28 cellular contexts compared by ENCODE assay signal in the genomic region with DNA sequence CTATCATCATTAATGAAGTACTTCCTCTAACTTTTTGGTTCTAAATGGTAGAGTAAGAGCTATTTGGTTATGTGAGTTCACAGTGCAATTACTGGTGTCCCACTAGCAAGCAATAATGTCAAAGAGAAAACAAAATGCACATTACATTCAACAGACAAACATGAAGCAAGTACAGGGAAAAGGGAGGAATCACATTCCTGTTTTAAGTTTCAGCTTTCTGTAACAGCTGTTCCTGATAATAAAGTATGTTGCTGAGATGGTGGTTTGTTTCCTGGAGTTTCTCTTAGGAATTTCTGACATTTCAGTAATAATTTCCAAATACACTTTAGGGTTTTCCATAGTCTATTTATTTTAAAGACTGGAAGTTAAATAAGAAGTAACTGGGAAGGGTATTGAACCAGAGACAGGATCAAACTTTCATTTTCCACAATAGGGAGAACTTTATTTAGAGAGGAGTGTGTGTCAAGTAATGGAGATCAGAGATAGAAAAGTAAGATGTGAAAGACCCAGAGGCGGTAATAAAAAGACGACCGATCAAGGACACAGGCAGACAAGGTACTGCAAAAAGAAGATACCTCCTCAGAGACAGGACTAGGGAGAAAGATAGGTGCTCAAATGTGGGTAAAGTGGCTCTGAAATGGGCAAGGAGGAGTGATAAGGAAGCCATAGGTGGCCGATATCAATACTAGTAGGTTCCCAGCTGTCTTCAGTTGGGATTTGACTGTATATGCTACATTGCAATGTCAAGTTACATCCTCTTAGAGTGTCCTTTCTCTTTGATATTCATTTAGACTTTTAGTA. TPM values are rescaled to one million over a fixed set of nuclear protein-coding genes. Genes with fewer than 3 reads are reported as not detected.
DNase-seq lines count a peak whose midpoint lies in the region; ATAC-seq, FAIRE-seq and TF ChIP-seq lines count a peak whose summit lies in the region.
"Had no signal": no experiment of that assay in that cellular context is flagged by ENCODE, and none has a peak within 500 bp of the region (broad histone marks: within the 10 kb centered on the region; RNA-seq: fewer than 3 reads in every experiment).

No MANE protein-coding gene starts in this region.

- TF ChIP-seq CTCF in bronchial epithelial cell (IDR thresholded peaks at IDR 0.05; ENCODE audit: insufficient read depth, low read length, severe bottlenecking) (no peak), foreskin fibroblast (IDR thresholded peaks at IDR 0.05; ENCODE audit: low read depth, low read length) (no peak)

- no peak for FAIRE-seq in bronchial epithelial cell (lab: Jason Lieb, UNC)
- FAIRE-seq: GM12891 had no signal

- H3K9me3 Mint-ChIP-seq in activated naive CD8-positive, alpha-beta T cell treated with anti-CD3 and anti-CD28 coated beads, Interleukin-2, amount 50 U/mL, for 24 hours: no peaks in the 10 kb centered on the region
- H3K9me3 Mint-ChIP-seq in activated naive CD8-positive, alpha-beta T cell treated with anti-CD3 and anti-CD28 coated beads for 36 hours: no peaks in the 10 kb centered on the region
- H3K9me3 Mint-ChIP-seq: activated CD4-positive, alpha-beta memory T cell treated with anti-CD3 and anti-CD28 coated beads, Interleukin-2, amount 10 ng/mL, durations not matched to agents 7 days and 5 days; CD4-positive, CD25-positive, alpha-beta regulatory T cell; WTC11 had no signal

- H3K27me3 Mint-ChIP-seq in activated naive CD8-positive, alpha-beta T cell treated with anti-CD3 and anti-CD28 coated beads, Interleukin-2, amount 50 U/mL, for 24 hours: no peaks in the 10 kb centered on the region
- H3K27me3 Mint-ChIP-seq in activated naive CD8-positive, alpha-beta T cell treated with anti-CD3 and anti-CD28 coated beads for 36 hours: no peaks in the 10 kb centered on the region
- H3K27me3 Mint-ChIP-seq: activated CD4-positive, alpha-beta memory T cell treated with anti-CD3 and anti-CD28 coated beads, Interleukin-2, amount 10 ng/mL, durations not matched to agents 7 days and 5 days; CD4-positive, CD25-positive, alpha-beta regulatory T cell had no signal

- H3K36me3 ChIP-seq in bronchial epithelial cell (ENCODE audit: control insufficient read depth, insufficient read depth, low read length): no peaks in the 10 kb centered on the region
- H3K36me3 ChIP-seq: ascending aorta, esophagus squamous epithelium, SJCRH30 had no signal

- H3K36me3 Mint-ChIP-seq in activated naive CD8-positive, alpha-beta T cell treated with anti-CD3 and anti-CD28 coated beads, Interleukin-2, amount 50 U/mL, for 24 hours (ENCODE audit: low read depth): no peaks in the 10 kb centered on the region
- H3K36me3 Mint-ChIP-seq in activated naive CD8-positive, alpha-beta T cell treated with anti-CD3 and anti-CD28 coated beads for 36 hours: no peaks in the 10 kb centered on the region
- H3K36me3 Mint-ChIP-seq: CD4-positive, CD25-positive, alpha-beta regulatory T cell; WTC11 had no signal

- H3K4me1 Mint-ChIP-seq in activated naive CD8-positive, alpha-beta T cell treated with anti-CD3 and anti-CD28 coated beads, Interleukin-2, amount 50 U/mL, for 24 hours: no peaks in the 10 kb centered on the region
- no peaks in the 10 kb centered on the region for H3K4me1 Mint-ChIP-seq in activated naive CD8-positive, alpha-beta T cell treated with anti-CD3 and anti-CD28 coated beads for 36 hours
- H3K4me1 Mint-ChIP-seq: activated CD4-positive, alpha-beta memory T cell treated with anti-CD3 and anti-CD28 coated beads, Interleukin-2, amount 10 ng/mL, durations not matched to agents 7 days and 5 days; CD4-positive, CD25-positive, alpha-beta regulatory T cell; WTC11 had no signal

- no peak overlapping the region for H3K4me3 ChIP-seq in bronchial epithelial cell (ENCODE audit: low read depth, low read length)
- no peak overlapping the region for H3K4me3 ChIP-seq in foreskin fibroblast (ENCODE audit: low read depth in 1 of 2, low read length in 2 of 2)
- H3K4me3 ChIP-seq: ascending aorta, esophagus squamous epithelium, lung, PC-9, SJCRH30 had no signal

- no peak for DNase-seq in activated naive CD8-positive, alpha-beta T cell treated with anti-CD3 and anti-CD28 coated beads, Interleukin-2, amount 50 U/mL, for 24 hours
- no peak for DNase-seq in activated naive CD8-positive, alpha-beta T cell treated with anti-CD3 and anti-CD28 coated beads for 36 hours
- peak; percentile 15 for DNase-seq in bronchial epithelial cell (ENCODE audit: low read depth)
- peak; percentile 41 to 71 for DNase-seq in foreskin fibroblast
- DNase-seq in EL: no peak
- no peak for DNase-seq in iPS-NIHi7 (ENCODE audit: extremely low spot score)
- DNase-seq: activated CD4-positive, alpha-beta memory T cell treated with anti-CD3 and anti-CD28 coated beads, Interleukin-2, amount 10 ng/mL, durations not matched to agents 7 days and 5 days; activated gamma-delta T cell treated with Interleukin-2 at 50 U/mL for 16 hours; CD4-positive, CD25-positive, alpha-beta regulatory T cell; cerebellar nuclear complex; DMS153; effector CD8-positive, alpha-beta T cell; esophagus squamous epithelium; hippocampal formation; islet precursor cell; KG1; NCI-H1694 treated with DMSO at 0.1 percent for 48 hours; NCI-H748 treated with DMSO at 0.1 percent for 48 hours; PC-9; stimulated activated CD4-positive, alpha-beta T cell treated with anti-CD3 and anti-CD28 coated beads, Interleukin-15, amount 100 ng/mL, for 24 hours; T-helper 2 cell had no signal

- H3K27me3 ChIP-seq in bronchial epithelial cell (ENCODE audit: control insufficient read depth, insufficient read depth, low read length): no peaks in the 10 kb centered on the region
- H3K27me3 ChIP-seq: ascending aorta, esophagus squamous epithelium, SJCRH30 had no signal

- H3K4me3 Mint-ChIP-seq in activated naive CD8-positive, alpha-beta T cell treated with anti-CD3 and anti-CD28 coated beads, Interleukin-2, amount 50 U/mL, for 24 hours: no peak overlapping the region
- H3K4me3 Mint-ChIP-seq in activated naive CD8-positive, alpha-beta T cell treated with anti-CD3 and anti-CD28 coated beads for 36 hours: no peak overlapping the region
- H3K4me3 Mint-ChIP-seq: activated CD4-positive, alpha-beta memory T cell treated with anti-CD3 and anti-CD28 coated beads, Interleukin-2, amount 10 ng/mL, durations not matched to agents 7 days and 5 days; CD4-positive, CD25-positive, alpha-beta regulatory T cell; WTC11 had no signal

- ATAC-seq in activated naive CD8-positive, alpha-beta T cell treated with anti-CD3 and anti-CD28 coated beads, Interleukin-2, amount 50 U/mL, for 24 hours: no peak
- ATAC-seq in HG03342 (IDR thresholded peaks at IDR 0.05; ENCODE audit: unreplicated experiment) (no peak), HG02938 (IDR thresholded peaks at IDR 0.05; ENCODE audit: unreplicated experiment) (no peak)
- ATAC-seq: WTC11 had no signal

- peak overlapping the region; percentile 29 for H3K27ac Mint-ChIP-seq in activated naive CD8-positive, alpha-beta T cell treated with anti-CD3 and anti-CD28 coated beads, Interleukin-2, amount 50 U/mL, for 24 hours
- no peak overlapping the region for H3K27ac Mint-ChIP-seq in activated naive CD8-positive, alpha-beta T cell treated with anti-CD3 and anti-CD28 coated beads for 36 hours
- H3K27ac Mint-ChIP-seq: activated CD4-positive, alpha-beta memory T cell treated with anti-CD3 and anti-CD28 coated beads, Interleukin-2, amount 10 ng/mL, durations not matched to agents 7 days and 5 days; WTC11 had no signal

RNA-seq across cellular contexts. Expression of gene CLNS1A, which starts 20.8 kb away (rescaled TPM):
- 100 to 1,000 TPM; 191 to 194 TPM for total RNA-seq in activated naive CD8-positive, alpha-beta T cell treated with anti-CD3 and anti-CD28 coated beads for 36 hours
- 184 and 221 TPM in 2 replicates for total RNA-seq in bronchial epithelial cell

Comparison
In these comparisons a context has a peak if more than half of its experiments do, and no peak if none do; other contexts are left out.
1. DNase-seq: peak in bronchial epithelial cell (single experiment) and foreskin fibroblast (2 of 2); none in activated naive CD8-positive, alpha-beta T cell treated with anti-CD3 and anti-CD28 coated beads, Interleukin-2, amount 50 U/mL, for 24 hours (single experiment), activated naive CD8-positive, alpha-beta T cell treated with anti-CD3 and anti-CD28 coated beads for 36 hours (single experiment), EL (single experiment) and iPS-NIHi7 (single experiment).